In genomic region chr3:113242091-113242581, GRCh38 we compare ENCODE assay signal across 11 cellular contexts. TPM values are rescaled to one million over a fixed set of nuclear protein-coding genes. Genes with fewer than 3 reads are reported as not detected.
DNase-seq lines count a peak whose midpoint lies in the region; ATAC-seq, FAIRE-seq and TF ChIP-seq lines count a peak whose summit lies in the region.
"Had no signal": no experiment of that assay in that cellular context is flagged by ENCODE, and none has a peak within 500 bp of the region (broad histone marks: within the 10 kb centered on the region; RNA-seq: fewer than 3 reads in every experiment).

No MANE protein-coding gene starts in this region.

- FAIRE-seq in astrocyte (lab: Jason Lieb, UNC): peak; percentile 32
- FAIRE-seq: endothelial cell of umbilical vein, GM19239 had no signal

- H2AK5ac ChIP-seq in IMR-90 (ENCODE audit: low read depth, low read length): 0 out of 2 replicates have a peak overlapping the region, but pooled peaks have one; percentile 13

- no peak overlapping the region for H2BK5ac ChIP-seq in IMR-90 (ENCODE audit: low read depth, low read length, poor library complexity, severe bottlenecking)

- H3K27me3 ChIP-seq in IMR-90 (ENCODE audit: control insufficient read depth, insufficient read depth, low read length) (peaks cover 2% of the 10 kb centered on the region; the same call in 1 of the 2 replicates), astrocyte (ENCODE audit: insufficient read depth, low read length) (no peaks in the 10 kb centered on the region), muscle layer of duodenum (ENCODE audit: low read depth, low read length) (no peaks in the 10 kb centered on the region)
- H3K27me3 ChIP-seq in CD4-positive, alpha-beta memory T cell (ENCODE audit: insufficient read depth, low read length): no peaks in the 10 kb centered on the region

- ATAC-seq in IMR-90 (ENCODE audit: low read depth) (no peak), HG02973 (IDR thresholded peaks at IDR 0.05; ENCODE audit: unreplicated experiment) (no peak), GM18870 (IDR thresholded peaks at IDR 0.05; ENCODE audit: unreplicated experiment) (no peak)

- H3K9ac ChIP-seq in IMR-90 (ENCODE audit: low read depth, low read length): no peak overlapping the region
- H3K9ac ChIP-seq in astrocyte (ENCODE audit: low read length): peak overlapping the region; percentile 61

- TF ChIP-seq POLR2A in IMR-90 (IDR thresholded peaks at IDR 0.05; ENCODE audit: low read depth, low read length): no peak

- peak overlapping the region; percentile 71 for H3K4me3 Mint-ChIP-seq in astrocyte (ENCODE audit: unreplicated experiment)
- no peak overlapping the region for H3K4me3 Mint-ChIP-seq in CD4-positive, alpha-beta memory T cell

- no peak overlapping the region for H4K91ac ChIP-seq in IMR-90 (ENCODE audit: insufficient read depth, low read depth, low read length)

- H3K56ac ChIP-seq in IMR-90 (ENCODE audit: extremely low read depth, insufficient read depth, low read length): no peak overlapping the region

- H3K4me3 ChIP-seq in IMR-90 (ENCODE audit: insufficient read depth, low read depth, low read length) (no peak overlapping the region), astrocyte (ENCODE audit: insufficient read depth, low read depth, low read length) (peak overlapping the region; percentile 22), muscle layer of duodenum (ENCODE audit: low read depth in 1 of 2, low read length in 2 of 2) (no peak overlapping the region)
- no peak overlapping the region for H3K4me3 ChIP-seq in CD4-positive, alpha-beta memory T cell (ENCODE audit: low read length in 2 of 2)

- no peaks in the 10 kb centered on the region for H3K79me2 ChIP-seq in astrocyte (ENCODE audit: insufficient read depth, low read length)

- dilution Hi-C loops in IMR-90 (cut with HindIII; ENCODE audit: low sequenced_read_pairs, unreplicated experiment): no loop called here

- no TSS peak for BruUV-seq in IMR-90 (replicated peaks; lab: Mats Ljungman, UMichigan)

- WGBS in IMR-90 (ENCODE audit: extremely low coverage in 2 of 2, insufficient read length in 1 of 2), 2 experiments: no CpG with 5 or more reads among the region's 7 CpGs

- peaks cover 57% of the 10 kb centered on the region for H3K4me1 Mint-ChIP-seq in astrocyte (ENCODE audit: low read depth, unreplicated experiment)
- H3K4me1 Mint-ChIP-seq in CD4-positive, alpha-beta memory T cell: peaks cover 0 to 6% (median 3%) of the 10 kb centered on the region in 4 donors

- H2BK15ac ChIP-seq in IMR-90 (ENCODE audit: low read depth, low read length): peak overlapping the region; percentile 25; the same call in 1 of the 3 replicates

- TF ChIP-seq RAD21 in IMR-90 (IDR thresholded peaks at IDR 0.05; ENCODE audit: low read length): no peak

- intact Hi-C loops in IMR-90 (cut with micrococcal nuclease): no loop called here
- intact Hi-C loops in CD4-positive, alpha-beta memory T cell (cut with micrococcal nuclease): no loop called here

- H3K27me3 Mint-ChIP-seq in astrocyte (ENCODE audit: low read depth, unreplicated experiment): no peaks in the 10 kb centered on the region
- H3K27me3 Mint-ChIP-seq in CD4-positive, alpha-beta memory T cell: peaks cover 7 to 20% of the 10 kb centered on the region in 2 donors

- H3K4me2 ChIP-seq in IMR-90 (ENCODE audit: low read depth, low read length) (peak overlapping the region; percentile 22; the same call in 1 of the 2 replicates), astrocyte (ENCODE audit: low read length) (peak overlapping the region; percentile 78)

- H3K36me3 ChIP-seq in IMR-90 (ENCODE audit: control insufficient read depth, insufficient read depth, low read length): no peaks in the 10 kb centered on the region
- H3K36me3 ChIP-seq in astrocyte (ENCODE audit: insufficient read depth, low read length): no peaks in the 10 kb centered on the region
- no peaks in the 10 kb centered on the region for H3K36me3 ChIP-seq in muscle layer of duodenum (ENCODE audit: control insufficient read depth in 1 of 2, insufficient read depth in 2 of 2, low read length in 2 of 2)
- no peaks in the 10 kb centered on the region for H3K36me3 ChIP-seq in CD4-positive, alpha-beta memory T cell (ENCODE audit: insufficient read depth, low read length)

- no peak overlapping the region for H3K23ac ChIP-seq in IMR-90 (ENCODE audit: low read depth, low read length)

- H3K9me3 Mint-ChIP-seq in astrocyte (ENCODE audit: unreplicated experiment): no peaks in the 10 kb centered on the region
- no peaks in the 10 kb centered on the region for H3K9me3 Mint-ChIP-seq in CD4-positive, alpha-beta memory T cell

- H4K20me1 ChIP-seq in IMR-90 (ENCODE audit: insufficient read depth, low read length): no peaks in the 10 kb centered on the region
- no peaks in the 10 kb centered on the region for H4K20me1 ChIP-seq in astrocyte (ENCODE audit: insufficient read depth, low read length)

- no peaks in the 10 kb centered on the region for H3K9me3 ChIP-seq in IMR-90 (ENCODE audit: control insufficient read depth, insufficient read depth, low read length)
- no peaks in the 10 kb centered on the region for H3K9me3 ChIP-seq in astrocyte (ENCODE audit: insufficient read depth, low read depth, low read length)
- no peaks in the 10 kb centered on the region for H3K9me3 ChIP-seq in muscle layer of duodenum (ENCODE audit: control insufficient read depth in 1 of 2, low read length in 2 of 2)
- no peaks in the 10 kb centered on the region for H3K9me3 ChIP-seq in CD4-positive, alpha-beta memory T cell (ENCODE audit: control insufficient read depth in 1 of 2, low read length in 2 of 2)

- 0 out of 2 replicates have a peak overlapping the region, but pooled peaks have one; percentile 35 for H4K5ac ChIP-seq in IMR-90 (ENCODE audit: low read depth, low read length)

- H3K79me1 ChIP-seq in IMR-90 (ENCODE audit: low read depth in 1 of 2, low read length in 2 of 2): no peaks in the 10 kb centered on the region

- no peak overlapping the region for H3K18ac ChIP-seq in IMR-90 (ENCODE audit: low read depth, low read length)

- H3K36me3 Mint-ChIP-seq in astrocyte (ENCODE audit: low read depth, unreplicated experiment): peaks cover 10% of the 10 kb centered on the region
- H3K36me3 Mint-ChIP-seq in CD4-positive, alpha-beta memory T cell: no peaks in the 10 kb centered on the region

- peak overlapping the region; percentile 20; the same call in 1 of the 2 replicates for H2BK120ac ChIP-seq in IMR-90 (ENCODE audit: low read depth, low read length)

- peaks cover 6% of the 10 kb centered on the region; the same call in 1 of the 2 replicates for H3K9me1 ChIP-seq in IMR-90 (ENCODE audit: insufficient read depth, low read length)

- no peak overlapping the region for H3K4ac ChIP-seq in IMR-90 (ENCODE audit: low read depth, low read length)

- H3K4me1 ChIP-seq in IMR-90 (ENCODE audit: control insufficient read depth, insufficient read depth, low read length) (peaks cover 13% of the 10 kb centered on the region), astrocyte (ENCODE audit: insufficient read depth, low read length) (peaks cover 29% of the 10 kb centered on the region), muscle layer of duodenum (ENCODE audit: control insufficient read depth in 1 of 2, insufficient read depth in 2 of 2, low read length in 2 of 2) (peaks cover 10 to 61% of the 10 kb centered on the region in 2 donors)
- no peaks in the 10 kb centered on the region for H3K4me1 ChIP-seq in CD4-positive, alpha-beta memory T cell (ENCODE audit: insufficient read depth, low read length)

- H3K27ac Mint-ChIP-seq in astrocyte (ENCODE audit: unreplicated experiment): peak overlapping the region; percentile 91
- H3K27ac Mint-ChIP-seq in CD4-positive, alpha-beta memory T cell: no peak overlapping the region

- POLR2A ChIA-PET in IMR-90 (lab: Charles Lee; ENCODE audit: unreplicated experiment): no interaction called here
- POLR2A ChIA-PET in CD4-positive, alpha-beta memory T cell (lab: Charles Lee; ENCODE audit: partially characterized antibody): no interaction called here

- CTCF ChIA-PET in IMR-90 (lab: Yijun Ruan, JAX): no interaction called here
- CTCF ChIA-PET in CD4-positive, alpha-beta memory T cell (lab: Charles Lee; ENCODE audit: partially characterized antibody): no interaction called here

- TF ChIP-seq CTCF in IMR-90 (conservative IDR thresholded peaks at IDR 0.05; ENCODE audit: low read depth, low read length) (no peak), astrocyte (IDR thresholded peaks at IDR 0.05; ENCODE audit: insufficient read depth, low read depth, low read length) (no peak)

- peak overlapping the region; percentile 46; the same call in 1 of the 2 replicates for H3K14ac ChIP-seq in IMR-90 (replicated peaks; ENCODE audit: low read depth, low read length)

- no peak overlapping the region for H2AK9ac ChIP-seq in IMR-90 (replicated peaks; ENCODE audit: low read depth, low read length, poor library complexity)

- peak overlapping the region; percentile 76; the same call in 1 of the 2 replicates for H2BK20ac ChIP-seq in IMR-90 (ENCODE audit: low read depth, low read length)

- in situ Hi-C loops in IMR-90 (cut with MboI; ENCODE audit: low sequenced_read_pairs): no loop called here

- DNase-seq in AG08395 (ENCODE audit: low spot score) (peak; percentile 38), IMR-90 (peak; percentile 21), astrocyte (ENCODE audit: low read depth) (peak; percentile 84), DMS79 treated with DMSO at 0.1 percent for 48 hours (lab: John Stamatoyannopoulos, UW) (no peak)
- no peak for DNase-seq in CD4-positive, alpha-beta memory T cell
- DNase-seq: NCI-H2029 treated with DMSO at 0.1 percent for 48 hours had no signal

- H2AFZ ChIP-seq in IMR-90 (replicated peaks; ENCODE audit: low read length, poor library complexity) (no peak overlapping the region), astrocyte (ENCODE audit: low read depth, low read length) (peak overlapping the region; percentile 47)

- H3K27ac ChIP-seq in IMR-90 (ENCODE audit: insufficient read depth, low read length): no peak overlapping the region
- peak overlapping the region; percentile 70 for H3K27ac ChIP-seq in astrocyte (ENCODE audit: low read depth, low read length)
- H3K27ac ChIP-seq in muscle layer of duodenum (ENCODE audit: low read length): peak overlapping the region; percentile 50
- H3K27ac ChIP-seq in CD4-positive, alpha-beta memory T cell (ENCODE audit: low read depth, low read length): no peak overlapping the region

- peak overlapping the region in 1 of 2 experiments; percentile 35; a peak in 1 of 4 replicates for H4K8ac ChIP-seq in IMR-90 (ENCODE audit: low read depth in 2 of 2, low read length in 2 of 2)

TF ChIP-seq in IMR-90, 13 proteins besides CTCF, POLR2A, EP300 and RAD21 (continues in another document):
- no peak for TF ChIP-seq CEBPB (IDR thresholded peaks at IDR 0.05; ENCODE audit: low read depth, low read length)
- TF ChIP-seq BHLHE40 (IDR thresholded peaks at IDR 0.05; ENCODE audit: low read depth, low read length): no peak

RNA-seq across cellular contexts. Expression of gene BOC, which starts 30.8 kb away (rescaled TPM):
- total RNA-seq in IMR-90 (2012; rRNA removed) (5.3 and 6.8 TPM in 2 replicates), astrocyte (20.2 TPM in 2 replicates)
- polyA plus RNA-seq in IMR-90 (2012; rRNA removed): 13.6 and 15.2 TPM in 2 replicates
- 7.2 and 13.2 TPM in 2 replicates for polyA plus RNA-seq in IMR-90 (2012; cell fraction: cytosol; rRNA removed)
- polyA plus RNA-seq in IMR-90 (2012; cell fraction: nucleus; rRNA removed; ENCODE audit: low replicate concordance): 15.6 and 22.1 TPM in 2 replicates
- total RNA-seq in CD4-positive, alpha-beta memory T cell: not detected
- polyA plus RNA-seq in CD4-positive, alpha-beta memory T cell: not detected
- total RNA-seq: endothelial cell of umbilical vein had no signal

Comparison
In these comparisons a context has a peak if more than half of its experiments do, and no peak if none do; other contexts are left out.
1. DNase-seq: peak in AG08395 (single experiment), IMR-90 (single experiment) and astrocyte (single experiment); none in DMS79 treated with DMSO at 0.1 percent for 48 hours (single experiment) and CD4-positive, alpha-beta memory T cell (0 of 5).
2. H3K27ac ChIP-seq: peak in astrocyte (single experiment) and muscle layer of duodenum (single experiment); none in IMR-90 (single experiment) and CD4-positive, alpha-beta memory T cell (single experiment).